In the genomic region with DNA sequence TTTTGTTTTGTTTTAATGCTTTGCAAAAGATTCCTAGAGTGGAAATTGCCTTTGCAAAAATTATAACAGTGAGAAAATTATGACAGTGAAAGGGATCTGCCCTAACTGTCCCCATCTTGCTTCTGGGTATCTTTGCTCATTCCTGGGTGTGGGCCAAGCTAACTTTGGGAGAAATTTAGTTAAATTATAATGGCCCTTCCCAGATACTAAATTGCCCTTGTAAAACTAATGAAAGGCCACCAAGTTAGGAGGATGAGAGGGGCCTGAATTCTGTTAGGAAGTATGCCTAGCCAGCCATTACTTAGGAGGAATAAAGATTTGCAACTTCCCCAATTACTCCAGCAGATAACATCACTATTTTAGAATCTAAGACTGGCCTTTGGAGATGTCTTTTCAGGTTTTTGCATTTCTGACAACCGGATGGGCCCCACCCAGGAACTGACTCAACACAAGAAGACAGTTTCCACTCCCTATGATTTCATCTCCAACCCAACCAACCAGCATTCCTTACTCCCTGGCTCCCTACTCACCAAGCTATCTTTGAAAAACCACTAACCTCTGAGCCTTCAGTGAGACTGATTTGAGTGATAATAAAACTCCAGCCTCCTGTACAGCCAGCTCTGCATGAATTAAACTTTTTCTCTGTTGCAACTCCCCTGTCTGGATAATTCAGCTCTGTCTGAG, we compare ENCODE assay signal across 9 cellular contexts. TPM values are rescaled to one million over a fixed set of nuclear protein-coding genes. Genes with fewer than 3 reads are reported as not detected.
DNase-seq lines count a peak whose midpoint lies in the region; ATAC-seq and TF ChIP-seq lines count a peak whose summit lies in the region.
"Had no signal": no experiment of that assay in that cellular context is flagged by ENCODE, and none has a peak within 500 bp of the region (broad histone marks: within the 10 kb centered on the region; RNA-seq: fewer than 3 reads in every experiment).

No MANE protein-coding gene starts in this region.

- no peaks in the 10 kb centered on the region for H3K27me3 ChIP-seq in OCI-LY3 (ENCODE audit: low read depth, low read length)
- H3K27me3 ChIP-seq in kidney epithelial cell (ENCODE audit: control insufficient read depth, insufficient read depth, low read length), result no peaks in the 10 kb centered on the region
- H3K27me3 ChIP-seq: heart left ventricle had no signal

- H3K79me2 ChIP-seq in OCI-LY3 (ENCODE audit: low read length), result peaks cover 30% of the 10 kb centered on the region

- peak overlapping the region; percentile 2; the same call in 1 of the 2 replicates for H3K9ac ChIP-seq in OCI-LY3 (ENCODE audit: low read length)

- no peak overlapping the region for H2AFZ ChIP-seq in OCI-LY3 (ENCODE audit: low read depth, low read length)

- DNase-seq in Daoy (ENCODE audit: low read depth) (peak; percentile 72), kidney epithelial cell (ENCODE audit: low read depth) (peak; percentile 21), HuH-7 (ENCODE audit: low spot score) (no peak), NCI-H82 treated with DMSO at 0.1 percent for 48 hours (lab: John Stamatoyannopoulos, UW; ENCODE audit: unreplicated experiment) (no peak)
- DNase-seq in activated effector memory CD4-positive, alpha-beta T cell treated with Interleukin-2 at 50 U/mL for 16 hours, result peak; percentile 37
- DNase-seq: heart left ventricle had no signal

- TF ChIP-seq CTCF in OCI-LY3 (IDR thresholded peaks at IDR 0.05; ENCODE audit: low read depth, low read length) (no peak), kidney epithelial cell (IDR thresholded peaks at IDR 0.05; ENCODE audit: insufficient read depth, low read length, poor library complexity, severe bottlenecking) (no peak)

- H3K36me3 ChIP-seq in OCI-LY3 (replicated peaks; ENCODE audit: low read depth, low read length) (peaks cover 65% of the 10 kb centered on the region), kidney epithelial cell (ENCODE audit: control insufficient read depth, insufficient read depth, low read length) (no peaks in the 10 kb centered on the region)
- H3K36me3 ChIP-seq: heart left ventricle had no signal

- ATAC-seq in HG02885 (IDR thresholded peaks at IDR 0.05; ENCODE audit: poor library complexity, unreplicated experiment) (no peak), HG03139 (IDR thresholded peaks at IDR 0.05; ENCODE audit: unreplicated experiment) (no peak)

- H3K9me3 ChIP-seq in OCI-LY3 (ENCODE audit: insufficient read depth, low read length), result no peaks in the 10 kb centered on the region
- H3K9me3 ChIP-seq: heart left ventricle had no signal

- H3K4me2 ChIP-seq in OCI-LY3 (ENCODE audit: low read length), result peak overlapping the region; percentile 5; the same call in 1 of the 2 replicates

- no peaks in the 10 kb centered on the region for H4K20me1 ChIP-seq in OCI-LY3 (ENCODE audit: insufficient read depth, low read length)

- H3K4me3 ChIP-seq in OCI-LY3 (ENCODE audit: low read length) (no peak overlapping the region), kidney epithelial cell (ENCODE audit: low read depth, low read length) (no peak overlapping the region)
- H3K4me3 ChIP-seq: heart left ventricle had no signal

- H3K4me1 ChIP-seq in OCI-LY3 (ENCODE audit: low read length), result peaks cover 68% of the 10 kb centered on the region

- peak overlapping the region; percentile 27 for H3K27ac ChIP-seq in OCI-LY3 (ENCODE audit: low read length)

RNA-seq across cellular contexts. Expression of a gene that starts 7.1 kb away (rescaled TPM):
- total RNA-seq in Daoy (2014; rRNA removed; shearing (Covaris generic)), result 0.06 TPM in 1 of 2 replicates, not detected in the other
- not detected in 2 replicates for total RNA-seq in kidney epithelial cell
- total RNA-seq: heart left ventricle had no signal

Comparison
In these comparisons a context has a peak if more than half of its experiments do, and no peak if none do; other contexts are left out.
1. DNase-seq: peak in Daoy (single experiment), activated effector memory CD4-positive, alpha-beta T cell treated with Interleukin-2 at 50 U/mL for 16 hours (single experiment) and kidney epithelial cell (single experiment); none in HuH-7 (single experiment) and NCI-H82 treated with DMSO at 0.1 percent for 48 hours (single experiment).